In the genomic region with DNA sequence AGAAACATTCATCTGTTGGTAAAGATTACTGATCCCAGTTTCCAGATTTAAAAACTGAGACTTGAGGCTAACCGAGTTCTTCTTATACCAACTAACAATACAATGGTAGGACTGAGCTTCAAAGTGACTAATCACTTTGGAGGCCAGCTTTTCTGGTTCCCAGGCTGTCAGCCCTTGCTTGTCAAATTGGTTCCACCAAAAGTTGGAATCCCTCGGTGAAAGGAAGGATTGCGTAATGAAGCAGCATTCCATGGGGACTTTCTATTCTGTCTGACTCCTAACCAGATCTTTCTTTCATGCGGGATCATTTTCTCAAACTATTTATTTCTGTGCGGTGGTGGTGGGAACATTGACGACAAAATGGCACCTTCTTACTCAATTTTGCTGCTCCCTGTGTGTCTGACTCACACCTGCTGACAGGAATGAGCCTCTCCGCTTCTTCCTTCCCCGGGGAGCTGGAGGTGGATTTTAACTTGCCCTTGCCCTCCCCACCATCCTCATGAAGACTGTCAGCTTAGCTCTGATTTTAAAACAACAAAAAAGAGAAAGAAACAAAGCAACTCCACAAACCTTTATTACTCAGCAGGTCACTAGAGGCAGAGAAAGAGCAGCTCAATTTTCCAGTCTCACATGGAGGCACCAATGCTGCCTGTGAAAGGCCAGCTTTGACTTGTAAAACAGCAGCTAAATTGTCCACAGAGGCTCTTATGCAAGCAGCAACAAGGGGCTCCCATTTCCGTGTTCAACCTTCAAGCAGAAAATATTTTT, we compare ENCODE assay signal across 10 cellular contexts. TPM values are rescaled to one million over a fixed set of nuclear protein-coding genes. Genes with fewer than 3 reads are reported as not detected.
A peak's percentile ranks its signal among the peaks of the same experiment; 100 is the strongest.
DNase-seq lines count a peak whose midpoint lies in the region; ATAC-seq, FAIRE-seq and TF ChIP-seq lines count a peak whose summit lies in the region.
"Had no signal": no experiment of that assay in that cellular context is flagged by ENCODE, and none has a peak within 500 bp of the region (broad histone marks: within the 10 kb centered on the region; RNA-seq: fewer than 3 reads in every experiment).

No MANE protein-coding gene starts in this region.

- no peak overlapping the region for H2BK15ac ChIP-seq in H1 (ENCODE audit: low read length)

- H4K8ac ChIP-seq in H1 (ENCODE audit: extremely low read depth, insufficient read depth, low read length) = no peak overlapping the region

- peaks cover 10% of the 10 kb centered on the region for H3K4me1 Mint-ChIP-seq in glutamatergic neuron (ENCODE audit: low read depth, unreplicated experiment)

- no peak for ATAC-seq in HG02588 (IDR thresholded peaks at IDR 0.05; ENCODE audit: unreplicated experiment)

- H3K4me1 ChIP-seq in ACC112 (ENCODE audit: control insufficient read depth, insufficient read depth, low read length, unreplicated experiment) (peaks cover 57% of the 10 kb centered on the region), H1 (replicated peaks in 1 of 4; ENCODE audit: control insufficient read depth in 3 of 4, insufficient read depth in 4 of 4, low read length in 3 of 4) (peaks cover 4 to 31% (median 9%) of the 10 kb centered on the region in 4 experiments; a peak in 6 of 7 replicates), OCI-LY7 (ENCODE audit: insufficient read depth, low read length, poor library complexity, severe bottlenecking) (no peaks in the 10 kb centered on the region)

- H3K79me1 ChIP-seq in H1 (ENCODE audit: low read depth, low read length) = no peaks in the 10 kb centered on the region

- no peak overlapping the region for H3K56ac ChIP-seq in H1 (replicated peaks; ENCODE audit: insufficient read length, low read depth, low read length)

- H4K5ac ChIP-seq in H1 (ENCODE audit: insufficient read length, low read depth, low read length) = no peak overlapping the region

- peak overlapping the region; percentile 60 for H3K4me3 ChIP-seq in ACC112 (ENCODE audit: low read depth, low read length)
- no peak overlapping the region for H3K4me3 ChIP-seq in NB4 (ENCODE audit: low read depth, low read length)
- H3K4me3 ChIP-seq in H1 (ENCODE audit: extremely low read depth in 1 of 4, insufficient read depth in 2 of 4, low read depth in 3 of 4, low read length in 4 of 4) = peak overlapping the region in 1 of 4 experiments; percentile 29; a peak in 3 of 8 replicates
- no peak overlapping the region for H3K4me3 ChIP-seq in OCI-LY7 (ENCODE audit: low read depth, low read length, poor library complexity, severe bottlenecking)

- no peak overlapping the region for H3K27ac Mint-ChIP-seq in glutamatergic neuron (ENCODE audit: unreplicated experiment)
- H3K27ac Mint-ChIP-seq: activated T-helper 2 cell treated with anti-CD3 and anti-CD28 coated beads, Interferon-gamma antibody, Interleukin-2, Interleukin-4, amounts not matched to agents 10 μg/mL and 5 μg/mL and 100 μg/mL, durations not matched to agents 14 hours and 24 hours and 36 hours had no signal

- no peaks in the 10 kb centered on the region for H3K9me2 ChIP-seq in OCI-LY7 (ENCODE audit: insufficient read depth, low read length)

- TF ChIP-seq RAD21 in H1 (IDR thresholded peaks at IDR 0.05 in 1 of 2, conservative IDR thresholded peaks at IDR 0.05 in 1 of 2; ENCODE audit: low read depth in 2 of 2, low read length in 2 of 2) = no peak

- peak overlapping the region; percentile 92 for H3K27ac ChIP-seq in ACC112 (ENCODE audit: low read depth, low read length)
- peak overlapping the region; percentile 4; the same call in 1 of the 2 replicates for H3K27ac ChIP-seq in H1 (ENCODE audit: low read depth, low read length)
- H3K27ac ChIP-seq in OCI-LY7 (ENCODE audit: low read depth, low read length, poor library complexity, severe bottlenecking) = no peak overlapping the region

- H2BK120ac ChIP-seq in H1 (replicated peaks; ENCODE audit: low read depth, low read length) = no peak overlapping the region

- H2BK20ac ChIP-seq in H1 (ENCODE audit: low read length) = no peak overlapping the region

- 0 out of 2 replicates have a peak overlapping the region, but pooled peaks have one; percentile 71 for H2BK12ac ChIP-seq in H1 (ENCODE audit: low read depth, low read length)

- no TSS peak for BruUV-seq in OCI-LY7 (replicated peaks; lab: Mats Ljungman, UMichigan)

- no peak overlapping the region for H2AK5ac ChIP-seq in H1 (ENCODE audit: low read depth, low read length)

- CTCF ChIA-PET in H1 (lab: Charles Lee; ENCODE audit: partially characterized antibody) = interaction anchor here (0.5 to 2.1 kb wide), 9 partner anchors 12 to 749 kb away, joined by 3 to 8 read pairs (median 5); a partner anchor contains a TSS
- CTCF ChIA-PET in OCI-LY7 (lab: Charles Lee; ENCODE audit: unreplicated experiment) = no interaction called here

- H3K9me3 ChIP-seq in H1 (ENCODE audit: insufficient read depth in 2 of 2, low read depth in 1 of 2, low read length in 1 of 2) (no peaks in the 10 kb centered on the region), OCI-LY7 (ENCODE audit: low read length) (no peaks in the 10 kb centered on the region)

- H3K36me3 ChIP-seq in ACC112 (ENCODE audit: insufficient read depth, low read length) (no peaks in the 10 kb centered on the region), H1 (ENCODE audit: control insufficient read depth in 2 of 4, insufficient read depth in 4 of 4, low read length in 3 of 4) (no peaks in the 10 kb centered on the region), OCI-LY7 (ENCODE audit: insufficient read depth, low read length) (no peaks in the 10 kb centered on the region)

- H3K4me2 ChIP-seq in H1 (ENCODE audit: insufficient read depth in 1 of 2, low read depth in 2 of 2, low read length in 2 of 2) (peak overlapping the region; percentile 50 to 51), OCI-LY7 (ENCODE audit: low read length) (no peak overlapping the region)

- peak overlapping the region; percentile 8; the same call in 1 of the 2 replicates for H2BK5ac ChIP-seq in H1 (ENCODE audit: low read depth, low read length)

- 0 out of 2 replicates have a peak overlapping the region, but pooled peaks have one; percentile 5 for H3K18ac ChIP-seq in H1 (ENCODE audit: extremely low read depth, low read length)

- H3K4ac ChIP-seq in H1 (replicated peaks; ENCODE audit: insufficient read length, low read depth, low read length) = no peak overlapping the region

- H3K23ac ChIP-seq in H1 (ENCODE audit: insufficient read length) = no peak overlapping the region

- H4K91ac ChIP-seq in H1 (replicated peaks; ENCODE audit: insufficient read length, low read length) = peak overlapping the region; percentile 12

- no peaks in the 10 kb centered on the region for H4K20me1 ChIP-seq in H1 (replicated peaks in 1 of 2; ENCODE audit: control insufficient read depth in 1 of 2, insufficient read depth in 2 of 2, low read length in 2 of 2)
- H4K20me1 ChIP-seq in OCI-LY7 (ENCODE audit: insufficient read depth, low read length) = no peaks in the 10 kb centered on the region

- POLR2A ChIA-PET in H1 (lab: Charles Lee; ENCODE audit: partially characterized antibody) (interaction anchor here (0.8 to 1.5 kb wide), 5 partner anchors 10 to 34 kb away, joined by 3 to 7 read pairs (median 4); no protein-coding TSS in a partner anchor), OCI-LY7 (lab: Charles Lee) (no interaction called here)

- peak overlapping the region; percentile 79 for H2AFZ ChIP-seq in ACC112 (ENCODE audit: low read length, unreplicated experiment)
- no peak overlapping the region for H2AFZ ChIP-seq in H1 (ENCODE audit: low read length)
- H2AFZ ChIP-seq in OCI-LY7 (ENCODE audit: low read length) = no peak overlapping the region

- H3K23me2 ChIP-seq in H1 (ENCODE audit: low read depth, low read length) = no peaks in the 10 kb centered on the region

- 21% methylated on average over 9 of the region's 9 CpGs; no CpG with 5 or more reads in 1 of the 2 experiments for WGBS in H1 (ENCODE audit: extremely low coverage in 1 of 2, insufficient coverage in 1 of 2, insufficient read length in 1 of 2, insufficient replicate concordance in 2 of 2, low coverage in 1 of 2, low lambda C conversion rate in 2 of 2, missing lambda C conversion rate in 1 of 2), 2 experiments

- TF ChIP-seq POLR2A in NB4 (IDR thresholded peaks at IDR 0.05; ENCODE audit: extremely low read depth, insufficient read length) (no peak), H1 (IDR thresholded peaks at IDR 0.05; ENCODE audit: control extremely low read depth in 1 of 2, low read depth in 2 of 2, low read length in 2 of 2) (no peak)

- H3K9me3 Mint-ChIP-seq in glutamatergic neuron (ENCODE audit: unreplicated experiment) = no peaks in the 10 kb centered on the region
- H3K9me3 Mint-ChIP-seq: activated T-helper 2 cell treated with anti-CD3 and anti-CD28 coated beads, Interferon-gamma antibody, Interleukin-2, Interleukin-4, amounts not matched to agents 10 μg/mL and 5 μg/mL and 100 μg/mL, durations not matched to agents 14 hours and 24 hours and 36 hours had no signal

- H3K27me3 ChIP-seq in ACC112 (ENCODE audit: insufficient read depth, low read length) (no peaks in the 10 kb centered on the region), H1 (replicated peaks in 1 of 4; ENCODE audit: control insufficient read depth in 3 of 4, extremely low read depth in 1 of 4, insufficient read depth in 3 of 4, low read length in 3 of 4) (no peaks in the 10 kb centered on the region)

- TF ChIP-seq EP300 in H1 (IDR thresholded peaks at IDR 0.05; ENCODE audit: borderline replicate concordance in 1 of 2, low read depth in 2 of 2, low read length in 2 of 2) = no peak

- H3K36me3 Mint-ChIP-seq in glutamatergic neuron (ENCODE audit: unreplicated experiment) = no peaks in the 10 kb centered on the region

- intact Hi-C loops in OCI-LY7 (cut with micrococcal nuclease; ENCODE audit: unreplicated experiment) = no loop called here

- TF ChIP-seq CTCF in NB4 (IDR thresholded peaks at IDR 0.05; ENCODE audit: low read depth, low read length) = no peak
- TF ChIP-seq CTCF in H1 (IDR thresholded peaks at IDR 0.05; ENCODE audit: control extremely low read depth in 1 of 3, insufficient read depth in 1 of 3, low read depth in 1 of 3, low read length in 3 of 3) = no peak
- TF ChIP-seq CTCF in glutamatergic neuron (IDR thresholded peaks at IDR 0.05; ENCODE audit: partially characterized antibody, unreplicated experiment) = no peak
- TF ChIP-seq CTCF in OCI-LY7 (conservative IDR thresholded peaks at IDR 0.05; ENCODE audit: low read length) = no peak

- no peaks in the 10 kb centered on the region for H3K79me2 ChIP-seq in ACC112 (ENCODE audit: control insufficient read depth, insufficient read depth, low read length, unreplicated experiment)
- no peaks in the 10 kb centered on the region for H3K79me2 ChIP-seq in H1 (ENCODE audit: control insufficient read depth in 1 of 2, insufficient read depth in 2 of 2, low read length in 2 of 2)
- H3K79me2 ChIP-seq in OCI-LY7 (ENCODE audit: insufficient read depth, low read depth, low read length) = no peaks in the 10 kb centered on the region

- no peak overlapping the region for H3K4me3 Mint-ChIP-seq in glutamatergic neuron (ENCODE audit: unreplicated experiment)

- DNase-seq in NB4 (ENCODE audit: low read depth) (peak; percentile 71), H1 (ENCODE audit: low read depth in 1 of 2, low spot score in 2 of 2) (peak in 1 of 2 experiments; percentile 46), midbrain (lab: John Stamatoyannopoulos, UW) (peak; percentile 7), glutamatergic neuron (no peak), OCI-LY7 (ENCODE audit: low spot score) (no peak)
- DNase-seq in activated CD4-positive, alpha-beta T cell treated with anti-CD3 and anti-CD28 coated beads, Interleukin-2, amount 50 U/mL, for 48 hours = no peak
- DNase-seq: NCI-H510A treated with DMSO at 0.1 percent for 48 hours had no signal

- no peak overlapping the region for H3K9ac ChIP-seq in H1 (replicated peaks in 1 of 4; ENCODE audit: extremely low read depth in 1 of 4, low read depth in 3 of 4, low read length in 3 of 4)

- no peak overlapping the region for H3K14ac ChIP-seq in H1 (ENCODE audit: insufficient read length)

- H3K27me3 Mint-ChIP-seq in glutamatergic neuron (ENCODE audit: unreplicated experiment) = no peaks in the 10 kb centered on the region

- FAIRE-seq in H1 (lab: Jason Lieb, UNC) = peak; percentile 92

RNA-seq across cellular contexts. Expression of a gene that starts 32.9 kb away (rescaled TPM):
- total RNA-seq in H1 (2021; fragmentation: NEBNext Ultra II Directional; extraction: Animal tissue kit (Norgen Biotek cat#: 25700)) = 31.2 and 32.5 TPM in 2 replicates
- 15.9 and 18.3 TPM in 2 replicates for polyA plus RNA-seq in H1 (2011; rRNA removed)
- polyA plus RNA-seq in H1 (2011; cell fraction: cytosol; rRNA removed) = 22.8 TPM
- 49.7 TPM for polyA plus RNA-seq in H1 (2011; cell fraction: nucleus; rRNA removed)
- 11.0 to 15.3 TPM (median 14.4 TPM) in 4 replicates for polyA plus RNA-seq in H1 (2012, experiment 1 of 2)
- 0.58 TPM for polyA plus RNA-seq in H1 (2012, experiment 2 of 2)
- 18.8 TPM for polyA plus RNA-seq in H1 (2013, experiment 1 of 2)
- 16.6 TPM for polyA plus RNA-seq in H1 (2013, experiment 2 of 2)
- 85.6 and 86.2 TPM in 2 replicates for polyA minus RNA-seq in H1 (2011; rRNA and poly(A)+ RNA removed)
- 36.5 TPM for polyA minus RNA-seq in H1 (2011; cell fraction: cytosol; rRNA and poly(A)+ RNA removed)
- 128 TPM for polyA minus RNA-seq in H1 (2011; cell fraction: nucleus; rRNA and poly(A)+ RNA removed)
- total RNA-seq in glutamatergic neuron (ENCODE audit: unreplicated experiment) (12.4 TPM), OCI-LY7 (2022) (0.27 and 0.31 TPM in 2 replicates)
- total RNA-seq in OCI-LY7 (2014; rRNA removed; shearing (Covaris generic)) = 0.09 TPM in 1 of 2 replicates, not detected in the other

Comparison
In these comparisons a context has a peak if more than half of its experiments do, and no peak if none do; other contexts are left out.
1. DNase-seq: peak in NB4 (single experiment) and midbrain (single experiment); none in activated CD4-positive, alpha-beta T cell treated with anti-CD3 and anti-CD28 coated beads, Interleukin-2, amount 50 U/mL, for 48 hours (0 of 2), glutamatergic neuron (single experiment) and OCI-LY7 (single experiment).
2. RNA of a gene that starts 32.9 kb away (total RNA-seq): 31.2 to 32.5 TPM in H1 and 12.4 TPM in glutamatergic neuron (single experiment); 0.09 to 0.31 TPM in OCI-LY7; every median in the first group is over 10 times any median in the second.